Comparison of ENCODE assay signal across 35 cellular contexts in genomic region chr10:49666054-49666453, GRCh38. TPM values are rescaled to one million over a fixed set of nuclear protein-coding genes. Genes with fewer than 3 reads are reported as not detected.
"Had no signal": no experiment of that assay in that cellular context is flagged by ENCODE, and none has a peak within 500 bp of the region (broad histone marks: within the 10 kb centered on the region; RNA-seq: fewer than 3 reads in every experiment).

No MANE protein-coding gene starts in this region.

- H3K4me3 Mint-ChIP-seq: dendritic cell treated with granulocyte-macrophage colony-stimulating factor and Interleukin-4, amounts not matched to agents 40 ng/mL and 50 ng/mL, for 4 days; immature natural killer cell; mesothelial cell of epicardium; naive B cell; natural killer cell treated with Interleukin-12 subunit alpha and Interleukin-12 subunit beta and Interleukin-15 and Interleukin-18, amount 100 ng/mL, for 72 hours; neural crest cell; stimulated activated naive CD8-positive, alpha-beta T cell treated with anti-CD3 and anti-CD28 coated beads, Interleukin-15, amount 100 ng/mL, for 72 hours had no signal

- H3K36me3 ChIP-seq: esophagus squamous epithelium, heart right ventricle, neutrophil, suprapubic skin, transverse colon, upper lobe of right lung, uterus had no signal

- H3K9me3 ChIP-seq: esophagus squamous epithelium, mucosa of descending colon, neutrophil, suprapubic skin, transverse colon, upper lobe of right lung, uterus had no signal

- H3K9me3 Mint-ChIP-seq: dendritic cell treated with granulocyte-macrophage colony-stimulating factor and Interleukin-4, amounts not matched to agents 40 ng/mL and 50 ng/mL, for 4 days; immature natural killer cell; neural crest cell had no signal

- H3K27ac Mint-ChIP-seq: dendritic cell treated with granulocyte-macrophage colony-stimulating factor and Interleukin-4, amounts not matched to agents 40 ng/mL and 50 ng/mL, for 4 days; immature natural killer cell; mesothelial cell of epicardium; naive B cell; natural killer cell treated with Interleukin-12 subunit alpha and Interleukin-12 subunit beta and Interleukin-15 and Interleukin-18, amount 100 ng/mL, for 72 hours; stimulated activated naive CD8-positive, alpha-beta T cell treated with anti-CD3 and anti-CD28 coated beads, Interleukin-15, amount 100 ng/mL, for 72 hours had no signal

- H3K36me3 Mint-ChIP-seq: immature natural killer cell; mesothelial cell of epicardium; natural killer cell treated with Interleukin-12 subunit alpha and Interleukin-12 subunit beta and Interleukin-15 and Interleukin-18, amount 100 ng/mL, for 72 hours had no signal

- H3K4me1 Mint-ChIP-seq: immature natural killer cell; mesothelial cell of epicardium; naive B cell; neural crest cell; stimulated activated naive CD8-positive, alpha-beta T cell treated with anti-CD3 and anti-CD28 coated beads, Interleukin-15, amount 100 ng/mL, for 72 hours had no signal

- H3K27ac ChIP-seq: esophagus squamous epithelium, heart right ventricle, neutrophil, parathyroid adenoma, suprapubic skin, transverse colon, upper lobe of right lung, uterus had no signal

- DNase-seq: effector CD8-positive, alpha-beta T cell; esophagus squamous epithelium; foreskin melanocyte; glutamatergic neuron; heart right ventricle; hippocampal formation; immature natural killer cell; mesenchymal stem cell; mucosa of descending colon; naive B cell; stimulated activated CD4-positive, alpha-beta T cell treated with anti-CD3 and anti-CD28 coated beads, Interleukin-12 subunit alpha, Interleukin-12 subunit beta, amount 100 ng/mL, for 4 hours; stimulated activated CD4-positive, alpha-beta T cell treated with anti-CD3 and anti-CD28 coated beads, Interleukin-1b, Interleukin-23, amount 100 ng/mL, for 48 hours; stimulated activated CD4-positive, alpha-beta T cell treated with anti-CD3 and anti-CD28 coated beads, Interleukin-4, amount 100 ng/mL, for 1 hour; stimulated activated CD8-positive, alpha-beta memory T cell treated with anti-CD3 and anti-CD28 coated beads, Interleukin-4, amount 100 ng/mL, for 48 hours; stimulated activated naive CD4-positive, alpha-beta T cell; stimulated activated naive CD8-positive, alpha-beta T cell treated with anti-CD3 and anti-CD28 coated beads, Interleukin-15, amount 100 ng/mL, for 72 hours; transverse colon; upper lobe of right lung; uterus had no signal

- H3K27me3 ChIP-seq: transverse colon, upper lobe of right lung, uterus had no signal

- H3K4me1 ChIP-seq: esophagus squamous epithelium, heart right ventricle, parathyroid adenoma, suprapubic skin, transverse colon, upper lobe of right lung, uterus had no signal

- H3K4me3 ChIP-seq: esophagus squamous epithelium, heart right ventricle, mucosa of descending colon, smooth muscle cell, suprapubic skin, transverse colon, upper lobe of right lung, uterus had no signal

RNA-seq across cellular contexts. Expression of gene C10orf53, which starts 13.4 kb away (rescaled TPM):
- total RNA-seq: endothelial cell of umbilical vein; epithelial cell of proximal tubule; esophagus squamous epithelium; heart right ventricle; left lobe of liver; liver; lung microvascular endothelial cell; mesothelial cell of epicardium; mucosa of descending colon; natural killer cell treated with Interleukin-12 subunit alpha and Interleukin-12 subunit beta and Interleukin-15 and Interleukin-18, amount 100 ng/mL, for 72 hours; neural crest cell; omental fat pad; progenitor cell of endocrine pancreas; sciatic nerve; smooth muscle cell; suprapubic skin; transverse colon; upper lobe of right lung; uterus had no signal

RNA-seq across cellular contexts. Expression of gene CHAT, which starts 52.2 kb away (rescaled TPM):
- total RNA-seq: endothelial cell of umbilical vein; epithelial cell of proximal tubule; esophagus squamous epithelium; heart right ventricle; left lobe of liver; liver; lung microvascular endothelial cell; mesothelial cell of epicardium; natural killer cell treated with Interleukin-12 subunit alpha and Interleukin-12 subunit beta and Interleukin-15 and Interleukin-18, amount 100 ng/mL, for 72 hours; omental fat pad; progenitor cell of endocrine pancreas; sciatic nerve; smooth muscle cell; suprapubic skin; upper lobe of right lung; uterus had no signal

RNA-seq across cellular contexts. Expression of gene SLC18A3, which starts 55.9 kb away (rescaled TPM):
- total RNA-seq: endothelial cell of umbilical vein; epithelial cell of proximal tubule; esophagus squamous epithelium; heart right ventricle; left lobe of liver; liver; lung microvascular endothelial cell; natural killer cell treated with Interleukin-12 subunit alpha and Interleukin-12 subunit beta and Interleukin-15 and Interleukin-18, amount 100 ng/mL, for 72 hours; omental fat pad; progenitor cell of endocrine pancreas; sciatic nerve; smooth muscle cell; suprapubic skin; upper lobe of right lung had no signal
